Comparison of ENCODE assay signal across 15 cellular contexts in the genomic region with DNA sequence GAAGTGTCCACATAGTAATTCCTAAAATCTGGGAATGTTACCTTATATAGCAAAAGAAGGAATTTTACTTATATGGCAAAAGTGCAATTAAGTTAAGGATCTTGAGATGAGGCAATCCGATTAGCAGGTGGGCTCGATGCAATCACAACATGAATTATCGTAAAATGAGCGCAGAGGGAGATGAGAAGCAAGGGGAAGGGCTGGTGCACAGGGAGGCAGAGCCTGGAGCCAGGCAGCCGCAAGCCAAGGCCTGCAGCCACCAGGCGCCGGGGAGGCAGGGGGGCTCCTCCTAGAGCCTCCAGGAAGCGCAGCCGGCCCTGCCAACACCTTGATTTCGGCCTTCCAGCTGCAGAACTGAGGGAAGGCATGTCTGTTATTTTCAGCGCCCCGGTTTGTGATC.
DNase-seq lines count a peak whose midpoint lies in the region; ATAC-seq, FAIRE-seq and TF ChIP-seq lines count a peak whose summit lies in the region.
"Had no signal": no experiment of that assay in that cellular context is flagged by ENCODE, and none has a peak within 500 bp of the region (broad histone marks: within the 10 kb centered on the region; RNA-seq: fewer than 3 reads in every experiment).

No MANE protein-coding gene starts in this region.

- TF ChIP-seq CTCF in MCF 10A (IDR thresholded peaks at IDR 0.05; ENCODE audit: unreplicated experiment), result no peak
- no peak for TF ChIP-seq CTCF in mammary epithelial cell (conservative IDR thresholded peaks at IDR 0.05 in 1 of 2, IDR thresholded peaks at IDR 0.05 in 1 of 2; ENCODE audit: extremely low read depth in 1 of 2, insufficient read depth in 1 of 2, low read depth in 1 of 2, low read length in 2 of 2)
- TF ChIP-seq CTCF in brain (conservative IDR thresholded peaks at IDR 0.05), result no peak
- TF ChIP-seq CTCF in keratinocyte (optimal IDR thresholded peaks at IDR 0.05 in 1 of 3, IDR thresholded peaks at IDR 0.05 in 1 of 3, conservative IDR thresholded peaks at IDR 0.05 in 1 of 3; ENCODE audit: extremely low read depth in 1 of 3, insufficient read depth in 2 of 3, low read length in 3 of 3), result no peak
- no peak for TF ChIP-seq CTCF in upper lobe of left lung (IDR thresholded peaks at IDR 0.05)

- FAIRE-seq in keratinocyte (lab: Jason Lieb, UNC), result peak; percentile 60
- FAIRE-seq: K562 had no signal

- POLR2A ChIA-PET in MCF 10A (lab: Yijun Ruan, JAX), result interaction anchor here (1.5 to 2.4 kb wide), 3 partner anchors 76 to 115 kb away, joined by 3 to 8 read pairs (median 4); no protein-coding TSS in a partner anchor

- H3K4me1 ChIP-seq in mammary epithelial cell (ENCODE audit: insufficient read depth, low read length) (peaks cover 58% of the 10 kb centered on the region), keratinocyte (ENCODE audit: control insufficient read depth, extremely low read depth, insufficient read depth, low read length) (peaks cover 58% of the 10 kb centered on the region), upper lobe of left lung (peaks cover 8 to 65% (median 39%) of the 10 kb centered on the region in 4 donors)
- H3K4me1 ChIP-seq: Peyer's patch had no signal

- H3K27me3 Mint-ChIP-seq in MCF 10A (ENCODE audit: insufficient read depth, unreplicated experiment) (no peaks in the 10 kb centered on the region), brain (no peaks in the 10 kb centered on the region)

- no peaks in the 10 kb centered on the region for H3K36me3 ChIP-seq in mammary epithelial cell (ENCODE audit: insufficient read depth, low read length)
- peaks cover 3 to 16% of the 10 kb centered on the region in 2 experiments for H3K36me3 ChIP-seq in keratinocyte (ENCODE audit: control insufficient read depth in 2 of 2, extremely low read depth in 1 of 2, insufficient read depth in 2 of 2, low read length in 2 of 2)
- H3K36me3 ChIP-seq in upper lobe of left lung, result no peaks in the 10 kb centered on the region
- H3K36me3 ChIP-seq: Peyer's patch had no signal

- H2AFZ ChIP-seq in mammary epithelial cell (ENCODE audit: low read depth, low read length) (no peak overlapping the region), keratinocyte (ENCODE audit: control insufficient read depth, low read length) (no peak overlapping the region)

- H3K4me1 Mint-ChIP-seq in MCF 10A (ENCODE audit: insufficient read depth, unreplicated experiment) (peaks cover 41% of the 10 kb centered on the region), brain (peaks cover 58% of the 10 kb centered on the region)

- H3K9me3 ChIP-seq in mammary epithelial cell (replicated peaks; ENCODE audit: insufficient read depth, low read length), result no peaks in the 10 kb centered on the region
- no peaks in the 10 kb centered on the region for H3K9me3 ChIP-seq in keratinocyte (ENCODE audit: control insufficient read depth, low read depth, low read length)
- H3K9me3 ChIP-seq in upper lobe of left lung, result no peaks in the 10 kb centered on the region
- H3K9me3 ChIP-seq: Peyer's patch had no signal

- intact Hi-C loops in MCF 10A (cut with micrococcal nuclease), result loop anchor here (10.0 kb wide), 1 partner anchor 77 kb away; no protein-coding TSS in a partner anchor
- intact Hi-C loops in mammary epithelial cell (cut with micrococcal nuclease), result loop anchor here (1.0 kb wide), 1 partner anchor 63 kb away; no protein-coding TSS in a partner anchor

- H3K4me3 Mint-ChIP-seq in MCF 10A (ENCODE audit: unreplicated experiment) (no peak overlapping the region), brain (no peak overlapping the region)

- H3K9me1 ChIP-seq in keratinocyte (ENCODE audit: control insufficient read depth, extremely low read depth, insufficient read depth, low read length), result peaks cover 11% of the 10 kb centered on the region

- H3K4me3 ChIP-seq in mammary epithelial cell (replicated peaks in 1 of 3; ENCODE audit: insufficient read depth in 1 of 3, low read depth in 2 of 3, low read length in 3 of 3) (no peak overlapping the region), keratinocyte (ENCODE audit: control insufficient read depth in 2 of 3, extremely low read depth in 1 of 3, insufficient read depth in 2 of 3, low read depth in 1 of 3, low read length in 3 of 3) (no peak overlapping the region), upper lobe of left lung (no peak overlapping the region)
- H3K4me3 ChIP-seq: K562, Peyer's patch had no signal

- H3K27me3 ChIP-seq in mammary epithelial cell (ENCODE audit: insufficient read depth, low read length) (no peaks in the 10 kb centered on the region), keratinocyte (ENCODE audit: control insufficient read depth, extremely low read depth, insufficient read depth, low read length) (no peaks in the 10 kb centered on the region), upper lobe of left lung (no peaks in the 10 kb centered on the region)
- H3K27me3 ChIP-seq: Peyer's patch had no signal

- no peak for TF ChIP-seq POLR2A in upper lobe of left lung (IDR thresholded peaks at IDR 0.05)
- TF ChIP-seq POLR2A in erythroblast (IDR thresholded peaks at IDR 0.05; ENCODE audit: low read length), result no peak

- no peak for DNase-seq in MCF 10A (ENCODE audit: unreplicated experiment)
- no peak for DNase-seq in mammary epithelial cell
- no peak for DNase-seq in keratinocyte (ENCODE audit: low read depth, low spot score)
- no peak for DNase-seq in upper lobe of left lung
- no peak for DNase-seq in erythroblast (lab: John Stamatoyannopoulos, UW)
- DNase-seq in DMS153 treated with DMSO at 0.1 percent for 48 hours (lab: John Stamatoyannopoulos, UW; ENCODE audit: unreplicated experiment), result no peak
- DNase-seq in AML-193 (lab: John Stamatoyannopoulos, UW), result no peak
- DNase-seq: NCI-H1436 treated with DMSO at 0.1 percent for 48 hours, NCI-H226, NCI-H526 treated with DMSO at 0.1 percent for 48 hours, Peyer's patch, SIG-M5 had no signal

- dilution Hi-C loops in mammary epithelial cell (cut with HindIII; ENCODE audit: low sequenced_read_pairs), result no loop called here
- dilution Hi-C loops in keratinocyte (cut with MboI; ENCODE audit: extremely low pct_ligation_motif_present, low sequenced_read_pairs), result no loop called here

- no peak for TF ChIP-seq EP300 in upper lobe of left lung (IDR thresholded peaks at IDR 0.05)

- BruUV-seq in MCF 10A (replicated peaks; lab: Mats Ljungman, UMichigan), result no TSS peak
- BruUV-seq in mammary epithelial cell (replicated peaks; lab: Mats Ljungman, UMichigan), result no TSS peak

- peaks cover 72% of the 10 kb centered on the region for H3K79me2 ChIP-seq in mammary epithelial cell (ENCODE audit: insufficient read depth, low read length)
- peaks cover 31% of the 10 kb centered on the region for H3K79me2 ChIP-seq in keratinocyte (ENCODE audit: control insufficient read depth, insufficient read depth, low read length)

- no peak overlapping the region for H3K9ac ChIP-seq in mammary epithelial cell (ENCODE audit: insufficient read depth, low read length)
- peak overlapping the region; percentile 81 for H3K9ac ChIP-seq in keratinocyte (ENCODE audit: control insufficient read depth, extremely low read depth, insufficient read depth, low read length)

- no peak for ATAC-seq in upper lobe of left lung (ENCODE audit: low FRiP score in 2 of 2)
- ATAC-seq: K562 had no signal

- no peak overlapping the region for H3K27ac ChIP-seq in mammary epithelial cell (ENCODE audit: insufficient read depth, low read depth, low read length)
- peak overlapping the region; percentile 95 for H3K27ac ChIP-seq in keratinocyte (ENCODE audit: control insufficient read depth, insufficient read depth, low read length)
- peak overlapping the region; percentile 16 to 55 (median 48) for H3K27ac ChIP-seq in upper lobe of left lung
- H3K27ac ChIP-seq: HL-60, Peyer's patch had no signal

- H4K20me1 ChIP-seq in mammary epithelial cell (ENCODE audit: insufficient read depth, low read length), result no peaks in the 10 kb centered on the region
- H4K20me1 ChIP-seq in keratinocyte (ENCODE audit: control insufficient read depth, extremely low read depth, insufficient read depth, low read length), result peaks cover 4% of the 10 kb centered on the region

- H3K36me3 Mint-ChIP-seq in MCF 10A (ENCODE audit: insufficient read depth, unreplicated experiment) (peaks cover 13% of the 10 kb centered on the region), brain (no peaks in the 10 kb centered on the region)

- CTCF ChIA-PET in MCF 10A (lab: Yijun Ruan, JAX) (interaction anchor here (1.0 kb wide), 1 partner anchor 90 kb away, joined by 3 read pairs; no protein-coding TSS in a partner anchor), mammary epithelial cell (lab: Charles Lee; ENCODE audit: low non-redundant PET) (no interaction called here)

- WGBS in mammary epithelial cell (ENCODE audit: low coverage, missing lambda C conversion rate), result 87% methylated on average over 12 of the region's 12 CpGs
- 72 to 81% methylated on average over 7 to 10 of the region's 12 CpGs for WGBS in upper lobe of left lung, 2 donors

- H3K9me3 Mint-ChIP-seq in MCF 10A (ENCODE audit: unreplicated experiment) (peaks cover 8% of the 10 kb centered on the region), brain (peaks cover 0 to 5% (median 0%) of the 10 kb centered on the region in 5 experiments)

- H3K27ac Mint-ChIP-seq in MCF 10A (ENCODE audit: low read depth, unreplicated experiment) (peak overlapping the region; percentile 23), brain (peak overlapping the region in 4 of 5 experiments; percentile 44 to 76 (median 52))

- H3K4me2 ChIP-seq in mammary epithelial cell (ENCODE audit: insufficient read depth, low read depth, low read length) (no peak overlapping the region), keratinocyte (ENCODE audit: control insufficient read depth, extremely low read depth, insufficient read depth, low read depth, low read length) (peak overlapping the region; percentile 72)

- in situ Hi-C loops in mammary epithelial cell (cut with MboI; ENCODE audit: low sequenced_read_pairs in 2 of 2), result loop anchor here (5.0 to 10.0 kb wide), 2 partner anchors 83 to 86 kb away; a partner anchor contains a TSS
